ENCODE assay signal across 1 cellular context in genomic region chr12:121823101-121823726, GRCh38.
TF ChIP-seq lines count a peak whose summit lies in the region.

No MANE protein-coding gene starts in this region.

TF ChIP-seq in GM12878, 131 proteins besides CTCF, POLR2A, EP300 and RAD21 (continued from another document):
- no peak for TF ChIP-seq PBX3 (IDR thresholded peaks at IDR 0.05; ENCODE audit: insufficient replicate concordance, low read depth, low read length)
- TF ChIP-seq CBFB (IDR thresholded peaks at IDR 0.05; ENCODE audit: low read depth): no peak
- TF ChIP-seq NR2C1 (IDR thresholded peaks at IDR 0.05): no peak
- no peak for TF ChIP-seq NR2C2 (IDR thresholded peaks at IDR 0.05; ENCODE audit: borderline replicate concordance, control insufficient read depth, insufficient read length, low read depth)
- no peak for TF ChIP-seq STAT3 (IDR thresholded peaks at IDR 0.05; ENCODE audit: low read depth, low read length)
- TF ChIP-seq DPF2 (IDR thresholded peaks at IDR 0.05): no peak
- TF ChIP-seq HDAC2 (IDR thresholded peaks at IDR 0.05): no peak
- no peak for TF ChIP-seq ZSCAN29 (IDR thresholded peaks at IDR 0.05)
- no peak for TF ChIP-seq YBX1 (IDR thresholded peaks at IDR 0.05)
